Comparison of ENCODE assay signal across 14 cellular contexts in the genomic region with DNA sequence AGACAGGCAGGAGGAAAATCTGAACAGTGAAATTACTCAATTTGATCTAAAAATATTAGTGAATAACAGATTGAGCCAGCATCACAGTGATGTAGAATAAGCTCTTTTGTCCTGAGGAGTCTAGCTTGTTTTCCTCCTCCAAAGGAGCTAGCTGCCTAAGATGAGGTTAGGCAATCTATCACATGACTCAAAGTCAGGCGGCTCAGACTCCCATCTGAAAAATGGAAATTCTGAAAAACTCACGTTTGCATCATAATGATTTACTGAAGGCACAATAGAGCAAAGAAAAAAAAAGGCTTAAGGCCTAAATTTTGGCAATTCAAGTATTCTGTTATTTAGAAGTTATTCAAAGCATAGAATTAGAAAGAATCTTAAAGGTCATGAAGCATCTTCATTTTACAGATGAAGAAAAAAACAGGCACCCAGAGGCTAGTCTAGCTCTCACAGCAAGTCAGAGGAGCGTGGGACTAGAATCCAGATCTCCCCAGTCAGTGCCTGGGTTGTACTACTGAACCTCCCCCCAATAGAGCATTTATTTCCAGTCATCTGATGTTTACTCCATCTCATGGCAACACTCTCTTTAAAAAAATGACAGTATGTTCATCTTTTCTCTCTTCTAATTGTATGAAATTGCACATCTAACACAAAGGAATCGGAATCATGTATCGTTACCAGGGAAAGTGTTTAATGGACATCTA.
A peak's percentile ranks its signal among the peaks of the same experiment; 100 is the strongest.
DNase-seq lines count a peak whose midpoint lies in the region; ATAC-seq and TF ChIP-seq lines count a peak whose summit lies in the region.
"Had no signal": no experiment of that assay in that cellular context is flagged by ENCODE, and none has a peak within 500 bp of the region (broad histone marks: within the 10 kb centered on the region; RNA-seq: fewer than 3 reads in every experiment).

No MANE protein-coding gene starts in this region.

- no peak overlapping the region for H3K27ac Mint-ChIP-seq in glutamatergic neuron (ENCODE audit: unreplicated experiment)
- H3K27ac Mint-ChIP-seq: activated CD4-positive, alpha-beta T cell treated with anti-CD3 and anti-CD28 coated beads, Interleukin-2, amount 10 ng/mL, durations not matched to agents 24 days and 14 days; stimulated activated naive CD8-positive, alpha-beta T cell treated with anti-CD3 and anti-CD28 coated beads, Interleukin-15, Interleukin-2, amounts not matched to agents 100 ng/mL and 50 ng/mL, for 24 hours had no signal

- DNase-seq in EL (peak; percentile 44), OCI-M1 (lab: John Stamatoyannopoulos, UW) (peak; percentile 68), fibroblast of the aortic adventitia (ENCODE audit: low read depth) (peak; percentile 84), sciatic nerve (ENCODE audit: low spot score) (no peak), glutamatergic neuron (no peak), GM20000 (ENCODE audit: low spot score) (no peak)
- DNase-seq in stimulated activated naive CD4-positive, alpha-beta T cell treated with Interleukin-2 at 50 U/mL for 16 hours (lab: John Stamatoyannopoulos, UW) = no peak
- DNase-seq: activated CD4-positive, alpha-beta T cell treated with anti-CD3 and anti-CD28 coated beads, Interleukin-2, amount 10 ng/mL, durations not matched to agents 24 days and 14 days; activated naive CD4-positive, alpha-beta T cell treated with anti-CD3 and anti-CD28 coated beads, Interleukin-2, amount 50 U/mL, for 16 hours; dermis blood vessel endothelial cell; NCI-H446; stimulated activated CD4-positive, alpha-beta T cell treated with anti-CD3 and anti-CD28 coated beads, Interleukin-15, amount 100 ng/mL, for 24 hours had no signal

- TF ChIP-seq CTCF in fibroblast of the aortic adventitia (IDR thresholded peaks at IDR 0.05; ENCODE audit: insufficient read depth, low read length) (no peak), glutamatergic neuron (IDR thresholded peaks at IDR 0.05; ENCODE audit: partially characterized antibody, unreplicated experiment) (no peak), GM20000 (IDR thresholded peaks at IDR 0.05; ENCODE audit: extremely low read depth, missing control alignments) (no peak)

- H3K4me1 Mint-ChIP-seq in glutamatergic neuron (ENCODE audit: low read depth, unreplicated experiment) = peaks cover 6% of the 10 kb centered on the region
- H3K4me1 Mint-ChIP-seq: activated CD4-positive, alpha-beta T cell treated with anti-CD3 and anti-CD28 coated beads, Interleukin-2, amount 10 ng/mL, durations not matched to agents 24 days and 14 days had no signal

- ATAC-seq in sciatic nerve (peak; percentile 93), HG03097 (IDR thresholded peaks at IDR 0.05; ENCODE audit: low FRiP score, unreplicated experiment) (no peak)

- H3K4me3 ChIP-seq in fibroblast of the aortic adventitia (ENCODE audit: low read depth, low read length) = no peak overlapping the region

- no peak overlapping the region for H3K4me3 Mint-ChIP-seq in glutamatergic neuron (ENCODE audit: unreplicated experiment)
- H3K4me3 Mint-ChIP-seq: activated CD4-positive, alpha-beta T cell treated with anti-CD3 and anti-CD28 coated beads, Interleukin-2, amount 10 ng/mL, durations not matched to agents 24 days and 14 days; stimulated activated naive CD8-positive, alpha-beta T cell treated with anti-CD3 and anti-CD28 coated beads, Interleukin-15, Interleukin-2, amounts not matched to agents 100 ng/mL and 50 ng/mL, for 24 hours had no signal

- no peaks in the 10 kb centered on the region for H3K27me3 Mint-ChIP-seq in glutamatergic neuron (ENCODE audit: unreplicated experiment)

- H3K9me3 Mint-ChIP-seq in glutamatergic neuron (ENCODE audit: unreplicated experiment) = no peaks in the 10 kb centered on the region
- H3K9me3 Mint-ChIP-seq: activated CD4-positive, alpha-beta T cell treated with anti-CD3 and anti-CD28 coated beads, Interleukin-2, amount 10 ng/mL, durations not matched to agents 24 days and 14 days; stimulated activated naive CD8-positive, alpha-beta T cell treated with anti-CD3 and anti-CD28 coated beads, Interleukin-15, Interleukin-2, amounts not matched to agents 100 ng/mL and 50 ng/mL, for 24 hours had no signal

- intact Hi-C loops in sciatic nerve (cut with DNase I) = no loop called here

- no peaks in the 10 kb centered on the region for H3K36me3 Mint-ChIP-seq in glutamatergic neuron (ENCODE audit: unreplicated experiment)

Comparison
In these comparisons a context has a peak if more than half of its experiments do, and no peak if none do; other contexts are left out.
1. DNase-seq: peak in EL (single experiment), OCI-M1 (single experiment) and fibroblast of the aortic adventitia (single experiment); none in sciatic nerve (single experiment), glutamatergic neuron (single experiment), GM20000 (single experiment) and stimulated activated naive CD4-positive, alpha-beta T cell treated with Interleukin-2 at 50 U/mL for 16 hours (single experiment).